Comparison of ENCODE assay signal across 18 cellular contexts in genomic region chr10:76192151-76192550, GRCh38.
"Had no signal": no experiment of that assay in that cellular context is flagged by ENCODE, and none has a peak within 500 bp of the region (broad histone marks: within the 10 kb centered on the region; RNA-seq: fewer than 3 reads in every experiment).

No MANE protein-coding gene starts in this region.

- DNase-seq: Karpas-422, KG1, MG63, NCI-H1092, NCI-H1105 treated with DMSO at 0.1 percent for 48 hours, NCI-H1417 treated with DMSO at 0.1 percent for 48 hours, NCI-H1694 treated with DMSO at 0.1 percent for 48 hours, NCI-H1930, NCI-H2107, NCI-H2227 treated with DMSO at 0.1 percent for 48 hours, NCI-H69, NCI-H774, Right ventricle myocardium superior, RPMI8226, SIG-M5 had no signal

- H3K4me3 ChIP-seq: MG63, SJSA1, SK-N-MC had no signal

- H3K27ac ChIP-seq: SJSA1, SK-N-MC had no signal

- H3K9me3 ChIP-seq: MG63, SJSA1 had no signal

- H3K27me3 ChIP-seq: MG63, SJSA1 had no signal

- H3K4me1 ChIP-seq: SJSA1 had no signal

- H3K36me3 ChIP-seq: MG63, SJSA1 had no signal

- FAIRE-seq: RCC 7860 had no signal
